Comparison of ENCODE assay signal across 9 cellular contexts in genomic region chr12:124655317-124656213, GRCh38.
DNase-seq lines count a peak whose midpoint lies in the region; ATAC-seq and TF ChIP-seq lines count a peak whose summit lies in the region.
"Had no signal": no experiment of that assay in that cellular context is flagged by ENCODE, and none has a peak within 500 bp of the region (broad histone marks: within the 10 kb centered on the region; RNA-seq: fewer than 3 reads in every experiment).

No MANE protein-coding gene starts in this region.

- H3K27ac ChIP-seq in ascending aorta (peak overlapping the region; percentile 45 to 73), smooth muscle cell (ENCODE audit: low read depth) (peak overlapping the region; percentile 87)

- H3K27me3 Mint-ChIP-seq in T-helper 17 cell = peaks cover 13% of the 10 kb centered on the region
- H3K27me3 Mint-ChIP-seq in activated CD4-positive, alpha-beta T cell treated with anti-CD3 and anti-CD28 coated beads for 36 hours = peaks cover 3% of the 10 kb centered on the region

- H3K27me3 ChIP-seq in ascending aorta (no peaks in the 10 kb centered on the region), smooth muscle cell (ENCODE audit: low read depth) (no peaks in the 10 kb centered on the region)

- TF ChIP-seq CTCF in AG10803 (conservative IDR thresholded peaks at IDR 0.05; ENCODE audit: low read length) (no peak), ascending aorta (IDR thresholded peaks at IDR 0.05) (no peak), smooth muscle cell (IDR thresholded peaks at IDR 0.05; ENCODE audit: borderline replicate concordance, insufficient read depth, poor library complexity, severe bottlenecking) (no peak)

- no peaks in the 10 kb centered on the region for H3K36me3 ChIP-seq in ascending aorta
- H3K36me3 ChIP-seq in smooth muscle cell (ENCODE audit: low read depth) = no peaks in the 10 kb centered on the region

- no peaks in the 10 kb centered on the region for H3F3A ChIP-seq in smooth muscle cell (ENCODE audit: low read depth)

- intact Hi-C loops in ascending aorta (cut with DNase I) = loop anchor here (1.0 kb wide), 1 partner anchor 34 kb away; no protein-coding TSS in a partner anchor
- intact Hi-C loops in activated CD4-positive, alpha-beta T cell treated with anti-CD3 and anti-CD28 coated beads for 36 hours (cut with DNase I, micrococcal nuclease) = no loop called here

- H3K4me1 Mint-ChIP-seq in T-helper 17 cell = no peaks in the 10 kb centered on the region
- H3K4me1 Mint-ChIP-seq in activated CD4-positive, alpha-beta T cell treated with anti-CD3 and anti-CD28 coated beads for 36 hours = no peaks in the 10 kb centered on the region
- H3K4me1 Mint-ChIP-seq: activated naive CD4-positive, alpha-beta T cell treated with anti-CD3 and anti-CD28 coated beads, Interleukin-2, amount 50 U/mL, for 24 hours had no signal

- H3K4me3 Mint-ChIP-seq in T-helper 17 cell = no peak overlapping the region
- no peak overlapping the region for H3K4me3 Mint-ChIP-seq in activated CD4-positive, alpha-beta T cell treated with anti-CD3 and anti-CD28 coated beads for 36 hours
- H3K4me3 Mint-ChIP-seq: activated naive CD4-positive, alpha-beta T cell treated with anti-CD3 and anti-CD28 coated beads, Interleukin-2, amount 50 U/mL, for 24 hours had no signal

- H4K20me1 ChIP-seq in smooth muscle cell (ENCODE audit: low read depth) = no peaks in the 10 kb centered on the region

- POLR2A ChIA-PET in activated CD4-positive, alpha-beta T cell treated with anti-CD3 and anti-CD28 coated beads for 36 hours (lab: Charles Lee) = no interaction called here

- DNase-seq in AG10803 (ENCODE audit: low read depth) = peak; percentile 94
- DNase-seq in NCI-H1092 (lab: John Stamatoyannopoulos, UW) = peak; percentile 90
- DNase-seq in ascending aorta (ENCODE audit: low spot score in 2 of 2) = peak in 1 of 2 donors; percentile 90
- peak; percentile 58 for DNase-seq in iPS DF 4.7 (ENCODE audit: extremely low read depth, low spot score)
- DNase-seq in smooth muscle cell (lab: John Stamatoyannopoulos, UW; ENCODE audit: unreplicated experiment) = peak; percentile 43
- DNase-seq in T-helper 17 cell = no peak
- no peak for DNase-seq in activated CD4-positive, alpha-beta T cell treated with anti-CD3 and anti-CD28 coated beads for 36 hours

- H2AFZ ChIP-seq in smooth muscle cell (ENCODE audit: low read depth) = no peak overlapping the region

- WGBS in smooth muscle cell (ENCODE audit: low lambda C conversion rate) = 14% methylated on average over 27 of the region's 27 CpGs

- no peaks in the 10 kb centered on the region for H3K9me3 Mint-ChIP-seq in activated CD4-positive, alpha-beta T cell treated with anti-CD3 and anti-CD28 coated beads for 36 hours (ENCODE audit: low read depth)
- H3K9me3 Mint-ChIP-seq: activated naive CD4-positive, alpha-beta T cell treated with anti-CD3 and anti-CD28 coated beads, Interleukin-2, amount 50 U/mL, for 24 hours had no signal

- ATAC-seq in T-helper 17 cell (no peak), HG03442 (IDR thresholded peaks at IDR 0.05; ENCODE audit: unreplicated experiment) (no peak)
- ATAC-seq in activated CD4-positive, alpha-beta T cell treated with anti-CD3 and anti-CD28 coated beads for 36 hours = no peak

- H3K36me3 Mint-ChIP-seq in T-helper 17 cell (ENCODE audit: low read depth) = peaks cover 3% of the 10 kb centered on the region
- no peaks in the 10 kb centered on the region for H3K36me3 Mint-ChIP-seq in activated CD4-positive, alpha-beta T cell treated with anti-CD3 and anti-CD28 coated beads for 36 hours (ENCODE audit: low read depth)
- H3K36me3 Mint-ChIP-seq: activated naive CD4-positive, alpha-beta T cell treated with anti-CD3 and anti-CD28 coated beads, Interleukin-2, amount 50 U/mL, for 24 hours had no signal

- H3K79me2 ChIP-seq in smooth muscle cell (ENCODE audit: low read depth) = no peaks in the 10 kb centered on the region

- peaks cover 6 to 36% of the 10 kb centered on the region in 2 donors for H3K4me1 ChIP-seq in ascending aorta
- peaks cover 11% of the 10 kb centered on the region for H3K4me1 ChIP-seq in smooth muscle cell (ENCODE audit: low read depth)

- peak overlapping the region; percentile 69 for H3K4me2 ChIP-seq in smooth muscle cell

- H3K4me3 ChIP-seq in AG10803 (ENCODE audit: low read length) = peak overlapping the region; percentile 33
- H3K4me3 ChIP-seq in ascending aorta = peak overlapping the region; percentile 31 to 54
- no peak overlapping the region for H3K4me3 ChIP-seq in smooth muscle cell

- H3K27ac Mint-ChIP-seq in T-helper 17 cell = no peak overlapping the region
- no peak overlapping the region for H3K27ac Mint-ChIP-seq in activated CD4-positive, alpha-beta T cell treated with anti-CD3 and anti-CD28 coated beads for 36 hours

- H3K9ac ChIP-seq in smooth muscle cell (ENCODE audit: low read depth) = peak overlapping the region; percentile 31

- CTCF ChIA-PET in activated CD4-positive, alpha-beta T cell treated with anti-CD3 and anti-CD28 coated beads for 36 hours (lab: Charles Lee) = interaction anchor here (0.6 kb wide), 1 partner anchor 64 kb away, joined by 3 read pairs; no protein-coding TSS in a partner anchor

- H3K9me3 ChIP-seq in ascending aorta = no peaks in the 10 kb centered on the region
- H3K9me3 ChIP-seq in smooth muscle cell (replicated peaks; ENCODE audit: low read depth) = no peaks in the 10 kb centered on the region
- no peaks in the 10 kb centered on the region for H3K9me3 ChIP-seq in T-helper 17 cell (ENCODE audit: control insufficient read depth, low read length, poor library complexity, severe bottlenecking)

Comparison
In these comparisons a context has a peak if more than half of its experiments do, and no peak if none do; other contexts are left out.
1. DNase-seq: peak in AG10803 (single experiment), NCI-H1092 (single experiment), iPS DF 4.7 (single experiment) and smooth muscle cell (single experiment); none in T-helper 17 cell (0 of 3) and activated CD4-positive, alpha-beta T cell treated with anti-CD3 and anti-CD28 coated beads for 36 hours (single experiment).